ENCODE assay signal across 12 cellular contexts in the genomic region with DNA sequence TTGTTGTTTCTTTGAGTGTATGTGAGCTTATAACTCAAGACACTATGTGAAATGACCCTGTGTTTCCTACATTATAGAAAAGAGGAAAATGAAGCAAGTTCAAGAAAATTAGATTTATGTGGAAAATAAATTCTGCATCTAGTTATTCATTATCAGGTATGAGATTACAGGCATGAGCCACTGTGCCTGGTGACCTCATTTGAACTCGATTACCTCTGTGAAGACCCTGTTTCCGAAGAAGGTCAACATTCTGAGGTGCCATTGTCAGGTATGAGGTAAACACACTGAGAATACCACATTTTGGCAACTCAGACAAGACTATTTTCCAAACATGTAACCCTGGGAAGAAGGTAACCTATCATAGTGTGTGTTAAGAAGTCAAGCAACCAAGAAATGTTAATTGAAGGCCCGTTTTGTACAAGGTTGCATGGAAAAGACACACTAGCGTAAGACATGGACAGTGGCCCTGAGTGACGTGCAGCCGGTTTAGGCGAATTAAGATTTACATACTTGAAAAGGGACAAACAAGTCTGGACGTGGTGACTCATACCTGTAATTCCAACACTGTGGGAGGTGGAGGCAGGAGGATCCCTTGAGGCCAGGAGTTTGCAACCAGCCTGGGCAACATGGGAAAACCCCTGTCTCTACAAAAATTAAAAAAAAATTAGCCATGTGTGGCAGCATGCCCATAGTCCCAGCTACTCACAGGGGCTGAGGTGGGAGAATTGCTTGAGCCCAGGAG.
A peak's percentile ranks its signal among the peaks of the same experiment; 100 is the strongest.
DNase-seq lines count a peak whose midpoint lies in the region; ATAC-seq and FAIRE-seq lines count a peak whose summit lies in the region.
"Had no signal": no experiment of that assay in that cellular context is flagged by ENCODE, and none has a peak within 500 bp of the region (broad histone marks: within the 10 kb centered on the region; RNA-seq: fewer than 3 reads in every experiment).

No MANE protein-coding gene starts in this region.

- no peaks in the 10 kb centered on the region for H3K9me3 ChIP-seq in small intestine (ENCODE audit: control insufficient read depth, low read depth)
- H3K9me3 ChIP-seq: transverse colon had no signal

- no peak overlapping the region for H3K27ac ChIP-seq in small intestine (ENCODE audit: low read depth in 1 of 2, low read length in 1 of 2)

- no peak for FAIRE-seq in small intestine (lab: Jason Lieb, UNC)
- FAIRE-seq: G401.6 had no signal

- no peaks in the 10 kb centered on the region for H3K36me3 ChIP-seq in small intestine (ENCODE audit: control insufficient read depth in 2 of 2, insufficient read depth in 2 of 2, low read length in 2 of 2)
- H3K36me3 ChIP-seq: transverse colon had no signal

- WGBS in small intestine, 3 donors: 51 to 73% (median 65%) methylated on average over 8 of the region's 8 CpGs

- peaks cover 0 to 7% of the 10 kb centered on the region in 2 donors for H3K4me1 ChIP-seq in small intestine (ENCODE audit: control insufficient read depth in 2 of 2, insufficient read depth in 1 of 2, low read depth in 1 of 2, low read length in 1 of 2)

- peak; percentile 57 for ATAC-seq in GM18502 (IDR thresholded peaks at IDR 0.05; ENCODE audit: poor library complexity, unreplicated experiment)
- peak; percentile 76 for ATAC-seq in esophagus mucosa
- ATAC-seq in GM21576 (IDR thresholded peaks at IDR 0.05; ENCODE audit: unreplicated experiment): no peak

- no peaks in the 10 kb centered on the region for H3K27me3 ChIP-seq in small intestine (ENCODE audit: control insufficient read depth in 2 of 2, insufficient read depth in 2 of 2, low read length in 2 of 2)
- H3K27me3 ChIP-seq: transverse colon had no signal

- DNase-seq in NCI-H226 (peak; percentile 60), small intestine (peak; percentile 35), NCI-H2029 (lab: John Stamatoyannopoulos, UW) (no peak), NCI-H526 (lab: John Stamatoyannopoulos, UW) (no peak), NCI-H1092 treated with DMSO at 0.1 percent for 48 hours (lab: John Stamatoyannopoulos, UW) (no peak)
- DNase-seq: activated T-cell treated with anti-CD3 and anti-CD28 coated beads, Interleukin-2, amount 50 U/mL, for 48 hours; NCI-H748 treated with DMSO at 0.1 percent for 48 hours; transverse colon had no signal

- no peak overlapping the region for H3K4me3 ChIP-seq in small intestine (ENCODE audit: low read depth in 1 of 2, low read length in 2 of 2)
- H3K4me3 ChIP-seq: transverse colon had no signal

Comparison
In these comparisons a context has a peak if more than half of its experiments do, and no peak if none do; other contexts are left out.
1. DNase-seq: peak in NCI-H226 (single experiment) and small intestine (single experiment); none in NCI-H2029 (single experiment), NCI-H526 (0 of 2) and NCI-H1092 treated with DMSO at 0.1 percent for 48 hours (single experiment).